ENCODE assay signal across 9 cellular contexts in the genomic region with DNA sequence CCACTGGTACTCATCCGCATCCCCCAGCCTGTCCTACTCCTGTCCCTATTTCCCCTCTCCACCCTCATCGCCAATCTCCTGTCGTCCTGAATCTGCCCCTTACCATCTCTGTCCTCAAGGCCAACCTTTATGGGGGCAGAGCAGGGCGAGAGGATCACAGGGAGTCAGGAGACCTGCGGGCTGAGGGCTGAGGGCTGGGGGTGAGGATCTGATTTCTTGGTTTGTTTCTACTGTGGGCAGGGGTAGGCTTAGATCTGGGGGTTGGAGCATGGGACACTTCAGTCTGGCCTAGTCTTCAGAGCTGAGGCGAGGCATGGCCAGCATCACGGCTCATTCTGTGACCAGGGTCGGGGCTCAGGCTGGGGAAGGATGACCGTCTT. TPM values are rescaled to one million over a fixed set of nuclear protein-coding genes. Genes with fewer than 3 reads are reported as not detected.
DNase-seq lines count a peak whose midpoint lies in the region; ATAC-seq, FAIRE-seq and TF ChIP-seq lines count a peak whose summit lies in the region.
"Had no signal": no experiment of that assay in that cellular context is flagged by ENCODE, and none has a peak within 500 bp of the region (broad histone marks: within the 10 kb centered on the region; RNA-seq: fewer than 3 reads in every experiment).

No MANE protein-coding gene starts in this region.

- H3K4me3 ChIP-seq in heart right ventricle (peak overlapping the region in 9 of 10 donors; percentile 53 to 77 (median 71)), bronchial epithelial cell (ENCODE audit: low read depth, low read length) (peak overlapping the region; percentile 55), mesodermal cell (ENCODE audit: extremely low read depth, insufficient read depth, low read length, poor library complexity, severe bottlenecking) (peak overlapping the region; percentile 56), uterus (peak overlapping the region; percentile 20 to 65)

- H3K4me1 ChIP-seq in heart right ventricle = peaks cover 0 to 47% (median 31%) of the 10 kb centered on the region in 9 donors
- peaks cover 22% of the 10 kb centered on the region for H3K4me1 ChIP-seq in mesodermal cell (ENCODE audit: control insufficient read depth, insufficient read depth, low read length, poor library complexity, severe bottlenecking)
- peaks cover 0 to 6% of the 10 kb centered on the region in 2 donors for H3K4me1 ChIP-seq in uterus

- ATAC-seq in heart right ventricle = no peak

- intact Hi-C loops in heart right ventricle (cut with DNase I) = loop anchor here in 2 of 10 donors (5.0 to 10.0 kb wide), 2 partner anchors 162 to 205 kb away; partner anchors contain the start of gene GPR4 (in 1 of the 2)
- intact Hi-C loops in cardiac septum (cut with DNase I) = no loop called here
- intact Hi-C loops in uterus (cut with DNase I; ENCODE audit: low total_unique reads) = no loop called here

- H3K27me3 ChIP-seq in heart right ventricle (no peaks in the 10 kb centered on the region), bronchial epithelial cell (ENCODE audit: control insufficient read depth, insufficient read depth, low read length) (no peaks in the 10 kb centered on the region), uterus (no peaks in the 10 kb centered on the region)

- no peak for TF ChIP-seq POLR2A in uterus (IDR thresholded peaks at IDR 0.05)

- H3K9me3 ChIP-seq in heart right ventricle (no peaks in the 10 kb centered on the region), mesodermal cell (ENCODE audit: control insufficient read depth, low read length) (no peaks in the 10 kb centered on the region), uterus (no peaks in the 10 kb centered on the region)

- H3K27ac ChIP-seq in heart right ventricle (peak overlapping the region; percentile 88 to 99 (median 94)), mesodermal cell (ENCODE audit: low read depth, low read length, severe bottlenecking) (peak overlapping the region; percentile 86), uterus (peak overlapping the region; percentile 96)

- WGBS in heart right ventricle, 2 donors = 46 to 49% methylated on average over 9 of the region's 9 CpGs
- 65 to 69% methylated on average over 6 to 7 of the region's 9 CpGs for WGBS in mesodermal cell (ENCODE audit: insufficient coverage in 2 of 2), 2 experiments

- H3K36me3 ChIP-seq in heart right ventricle (no peaks in the 10 kb centered on the region), bronchial epithelial cell (ENCODE audit: control insufficient read depth, insufficient read depth, low read length) (no peaks in the 10 kb centered on the region), mesodermal cell (ENCODE audit: control insufficient read depth, insufficient read depth, low read length) (no peaks in the 10 kb centered on the region), uterus (no peaks in the 10 kb centered on the region)

- no peak for FAIRE-seq in bronchial epithelial cell (lab: Jason Lieb, UNC)
- FAIRE-seq: endometrium had no signal

- DNase-seq in heart right ventricle = no peak
- DNase-seq in cardiac septum (ENCODE audit: low spot score) = no peak
- no peak for DNase-seq in bronchial epithelial cell (ENCODE audit: low read depth)
- DNase-seq in uterus = no peak
- no peak for DNase-seq in effector CD4-positive, alpha-beta T cell
- no peak for DNase-seq in HPDE6-E6E7 (ENCODE audit: extremely low spot score)
- DNase-seq in dedifferentiated amniotic fluid mesenchymal stem cell (ENCODE audit: extremely low spot score) = no peak

- TF ChIP-seq CTCF in heart right ventricle (IDR thresholded peaks at IDR 0.05) (no peak), bronchial epithelial cell (IDR thresholded peaks at IDR 0.05; ENCODE audit: insufficient read depth, low read length, severe bottlenecking) (no peak), uterus (IDR thresholded peaks at IDR 0.05) (no peak)

RNA-seq across cellular contexts. Expression of gene ERCC1, which starts 16.5 kb away (rescaled TPM):
- total RNA-seq in heart right ventricle (100 to 1,000 TPM; 113 to 194 (median 136) TPM), cardiac septum (89.0 TPM), bronchial epithelial cell (65.0 and 78.5 TPM in 2 replicates), uterus (100 to 1,000 TPM in 1 of 4 donors, 10 to 100 TPM in 3; 37.9 to 130 (median 68.0) TPM)
- 100 to 1,000 TPM; 147 to 183 TPM for polyA plus RNA-seq in heart right ventricle
- polyA plus RNA-seq in mesodermal cell (2013, experiment 1 of 2) = 112 TPM
- polyA plus RNA-seq in mesodermal cell (2013, experiment 2 of 2) = 94.3 TPM

RNA-seq across cellular contexts. Expression of gene FOSB, which starts 27.5 kb away (rescaled TPM):
- total RNA-seq in heart right ventricle = 10 to 100 TPM in 2 of 10 donors, 1 to 10 TPM in 7, under 1 TPM in 1; 0.39 to 54.5 (median 4.9) TPM
- 1 to 10 TPM; 2.1 to 5.5 TPM for polyA plus RNA-seq in heart right ventricle
- 0.94 TPM for total RNA-seq in cardiac septum
- 3.6 and 4.2 TPM in 2 replicates for total RNA-seq in bronchial epithelial cell
- polyA plus RNA-seq in mesodermal cell (2013, experiment 1 of 2) = 2.4 TPM
- 3.2 TPM for polyA plus RNA-seq in mesodermal cell (2013, experiment 2 of 2)
- 10 to 100 TPM in 2 of 4 donors, 1 to 10 TPM in 1, not detected in 1; 8.1 to 52.1 (median 28.6) TPM for total RNA-seq in uterus

RNA-seq across cellular contexts. Expression of gene POLR1G, which starts 33.8 kb away (rescaled TPM):
- 1 to 10 TPM; 4.1 to 9.8 (median 5.6) TPM for total RNA-seq in heart right ventricle
- 1 to 10 TPM; 5.1 to 8.2 TPM for polyA plus RNA-seq in heart right ventricle
- total RNA-seq in cardiac septum = 3.2 TPM
- 8.8 and 16.8 TPM in 2 replicates for total RNA-seq in bronchial epithelial cell
- 5.2 TPM for polyA plus RNA-seq in mesodermal cell (2013, experiment 1 of 2)
- 4.6 TPM for polyA plus RNA-seq in mesodermal cell (2013, experiment 2 of 2)
- total RNA-seq in uterus = 10 to 100 TPM in 1 of 4 donors, 1 to 10 TPM in 2, under 1 TPM in 1; 0.26 to 11.3 (median 3.5) TPM

RNA-seq across cellular contexts. Expression of gene PPP1R13L, which starts 35.4 kb away (rescaled TPM):
- 100 to 1,000 TPM; 134 to 204 (median 166) TPM for total RNA-seq in heart right ventricle
- polyA plus RNA-seq in heart right ventricle = 100 to 1,000 TPM in 1 of 2 donors, 10 to 100 TPM in 1; 85.2 to 265 TPM
- 119 TPM for total RNA-seq in cardiac septum
- total RNA-seq in bronchial epithelial cell = 16.6 and 31.2 TPM in 2 replicates
- 32.4 TPM for polyA plus RNA-seq in mesodermal cell (2013, experiment 1 of 2)
- polyA plus RNA-seq in mesodermal cell (2013, experiment 2 of 2) = 27.7 TPM
- 10 to 100 TPM in 1 of 4 donors, 1 to 10 TPM in 2, under 1 TPM in 1; 0.51 to 30.2 (median 3.0) TPM for total RNA-seq in uterus

RNA-seq across cellular contexts. Expression of gene RTN2, which starts 56.6 kb away (rescaled TPM):
- total RNA-seq in heart right ventricle (10 to 100 TPM; 15.9 to 33.7 (median 21.8) TPM), cardiac septum (15.1 TPM), bronchial epithelial cell (2.1 and 2.9 TPM in 2 replicates), uterus (1 to 10 TPM in 3 of 4 donors, not detected in 1; 5.9 to 9.0 (median 7.0) TPM)
- polyA plus RNA-seq in heart right ventricle = 10 to 100 TPM; 11.1 to 13.3 TPM
- polyA plus RNA-seq in mesodermal cell (2013, experiment 1 of 2) = 59.0 TPM
- 55.5 TPM for polyA plus RNA-seq in mesodermal cell (2013, experiment 2 of 2)
